In the genomic region with DNA sequence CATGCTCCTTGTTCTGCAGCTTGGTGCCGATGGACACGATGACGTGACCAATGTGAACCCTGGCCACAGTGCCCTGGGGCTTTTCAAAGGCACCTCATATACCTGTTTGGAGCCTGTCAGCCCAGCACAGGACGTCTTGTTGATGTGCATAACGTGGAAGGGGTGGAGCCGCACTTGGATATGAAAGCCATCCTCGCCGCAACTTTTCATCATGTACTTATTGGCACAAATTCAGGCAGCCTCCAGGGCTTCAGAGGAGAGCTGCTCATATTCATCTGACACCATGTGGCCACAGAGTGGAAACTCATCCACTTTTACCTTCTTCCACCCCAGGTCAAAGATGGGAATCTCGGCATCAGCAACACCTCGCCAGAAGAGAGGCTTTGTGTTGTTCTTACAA, we compare ENCODE assay signal across 22 cellular contexts. TPM values are rescaled to one million over a fixed set of nuclear protein-coding genes. Genes with fewer than 3 reads are reported as not detected.
A peak's percentile ranks its signal among the peaks of the same experiment; 100 is the strongest.
DNase-seq lines count a peak whose midpoint lies in the region; ATAC-seq, FAIRE-seq and TF ChIP-seq lines count a peak whose summit lies in the region.
"Had no signal": no experiment of that assay in that cellular context is flagged by ENCODE, and none has a peak within 500 bp of the region (broad histone marks: within the 10 kb centered on the region; RNA-seq: fewer than 3 reads in every experiment).

No MANE protein-coding gene starts in this region.

- H3K79me2 ChIP-seq in GM12878 (ENCODE audit: control insufficient read depth, insufficient read depth, low read length): no peaks in the 10 kb centered on the region

- H3K4me2 ChIP-seq in GM12878 (ENCODE audit: control insufficient read depth, insufficient read depth): no peak overlapping the region

- no peaks in the 10 kb centered on the region for H3K36me3 Mint-ChIP-seq in type B pancreatic cell

- no peak for FAIRE-seq in GM12878 (lab: Jason Lieb, UNC)
- FAIRE-seq: small intestine had no signal

- intact Hi-C loops in GM12878 (cut with micrococcal nuclease; ENCODE audit: unreplicated experiment): no loop called here
- intact Hi-C loops in gastrocnemius medialis (cut with DNase I; ENCODE audit: low total_unique reads): no loop called here

- H3K27ac ChIP-seq in GM12878 (ENCODE audit: control insufficient read depth, insufficient read depth) (no peak overlapping the region), right atrium auricular region (peak overlapping the region; percentile 87 to 91), gastrocnemius medialis (peak overlapping the region; percentile 94 to 96 (median 95))
- H3K27ac ChIP-seq: VCaP had no signal

- SMC1A ChIA-PET in GM12878 (lab: Charles Lee; ENCODE audit: uncharacterized antibody, unreplicated experiment): interaction anchor here (1.5 to 5.0 kb wide), 5 partner anchors 9 to 44 kb away, joined by 6 to 87 read pairs (median 27); no protein-coding TSS in a partner anchor

- RAD21 ChIA-PET in GM12878 (lab: Charles Lee; ENCODE audit: unreplicated experiment): interaction anchor here (0.6 to 5.1 kb wide), 6 partner anchors 10 to 74 kb away, joined by 3 to 53 read pairs (median 16); no protein-coding TSS in a partner anchor

- no peak for TF ChIP-seq POLR2A in GM12878 (IDR thresholded peaks at IDR 0.05; ENCODE audit: low read depth, low read length)
- TF ChIP-seq POLR2A in gastrocnemius medialis (IDR thresholded peaks at IDR 0.05): no peak

- H3K4me1 ChIP-seq in GM12878 (ENCODE audit: control insufficient read depth, insufficient read depth, low read length): peaks cover 34% of the 10 kb centered on the region
- H3K4me1 ChIP-seq in right atrium auricular region: peaks cover 0 to 57% of the 10 kb centered on the region in 2 donors
- peaks cover 64 to 69% of the 10 kb centered on the region in 2 donors for H3K4me1 ChIP-seq in gastrocnemius medialis

- POLR2A ChIA-PET in GM12878 (lab: Charles Lee): interaction anchor here (1.0 to 2.9 kb wide), 5 partner anchors 8 to 56 kb away, joined by 3 to 41 read pairs (median 5); no protein-coding TSS in a partner anchor

- H3K27me3 ChIP-seq in GM12878 (replicated peaks in 1 of 2; ENCODE audit: control insufficient read depth in 2 of 2, insufficient read depth in 2 of 2, low read length in 1 of 2): no peaks in the 10 kb centered on the region
- no peaks in the 10 kb centered on the region for H3K27me3 ChIP-seq in right atrium auricular region
- no peaks in the 10 kb centered on the region for H3K27me3 ChIP-seq in gastrocnemius medialis

- 0 out of 2 replicates have a peak, but pooled peaks have one; percentile 22 for TF ChIP-seq RAD21 in GM12878 (IDR thresholded peaks at IDR 0.05; ENCODE audit: insufficient read depth, low read depth, low read length)

- no peaks in the 10 kb centered on the region for H3K9me3 Mint-ChIP-seq in type B pancreatic cell
- H3K9me3 Mint-ChIP-seq: naive thymus-derived CD8-positive, alpha-beta T cell had no signal

- 93% methylated on average over 10 of the region's 10 CpGs for WGBS in GM12878 (ENCODE audit: insufficient coverage, insufficient replicate concordance, low lambda C conversion rate, missing lambda C conversion rate)

- peaks cover 24% of the 10 kb centered on the region for H3K4me1 Mint-ChIP-seq in type B pancreatic cell (ENCODE audit: unreplicated experiment)

- H3K36me3 ChIP-seq in GM12878 (ENCODE audit: control insufficient read depth in 2 of 2, insufficient read depth in 2 of 2, low read length in 1 of 2) (no peaks in the 10 kb centered on the region), right atrium auricular region (peaks cover 24% of the 10 kb centered on the region), gastrocnemius medialis (no peaks in the 10 kb centered on the region)

- H4K20me1 ChIP-seq in GM12878 (ENCODE audit: control insufficient read depth, insufficient read depth): no peaks in the 10 kb centered on the region

- H3K9ac ChIP-seq in GM12878 (ENCODE audit: control insufficient read depth, insufficient read depth, low read length): no peak overlapping the region

- ATAC-seq in GM12878 (no peak), gastrocnemius medialis (no peak), HG03378 (IDR thresholded peaks at IDR 0.05; ENCODE audit: unreplicated experiment) (no peak)
- ATAC-seq: naive thymus-derived CD8-positive, alpha-beta T cell had no signal

- DNase-seq in GM12878 (ENCODE audit: low read depth, low spot score) (no peak), right atrium auricular region (ENCODE audit: low spot score) (no peak), gastrocnemius medialis (peak in 1 of 2 donors; percentile 73), NOMO-1 treated with DMSO at 0.1 percent for 48 hours (lab: John Stamatoyannopoulos, UW; ENCODE audit: unreplicated experiment) (no peak), type B pancreatic cell (ENCODE audit: extremely low spot score, unreplicated experiment) (no peak)
- DNase-seq: activated CD4-positive, alpha-beta T cell treated with anti-CD3 and anti-CD28 coated beads, Interleukin-2, amount 50 U/mL, for 4 hours; activated gamma-delta T cell; head of caudate nucleus; naive thymus-derived CD8-positive, alpha-beta T cell; NCI-H1092 treated with DMSO at 0.1 percent for 48 hours; NCI-H2081; NCI-H510A treated with DMSO at 0.1 percent for 48 hours; posterior cingulate gyrus; SHP77 treated with DMSO at 0.1 percent for 48 hours; small intestine; stimulated activated CD4-positive, alpha-beta T cell treated with anti-CD3 and anti-CD28 coated beads, Interleukin-4, amount 100 ng/mL, for 1 hour; substantia nigra; T-helper 1 cell had no signal

- H3K4me3 Mint-ChIP-seq in type B pancreatic cell: no peak overlapping the region
- H3K4me3 Mint-ChIP-seq: naive thymus-derived CD8-positive, alpha-beta T cell had no signal

- H3K4me3 ChIP-seq in GM12878 (no peak overlapping the region), right atrium auricular region (no peak overlapping the region), gastrocnemius medialis (no peak overlapping the region)

- no peak overlapping the region for H3K27ac Mint-ChIP-seq in type B pancreatic cell
- H3K27ac Mint-ChIP-seq: naive thymus-derived CD8-positive, alpha-beta T cell had no signal

- no peak for TF ChIP-seq EP300 in GM12878 (IDR thresholded peaks at IDR 0.05; ENCODE audit: borderline replicate concordance in 1 of 2, control insufficient read depth in 1 of 2, low read depth in 2 of 2, low read length in 2 of 2)

- TF ChIP-seq CTCF in GM12873 (IDR thresholded peaks at IDR 0.05; ENCODE audit: insufficient read depth, low read depth, low read length, missing control alignments) (peak; percentile 6), GM12878 (IDR thresholded peaks at IDR 0.05 in 2 of 3, conservative IDR thresholded peaks at IDR 0.05 in 1 of 3; ENCODE audit: control insufficient read depth in 2 of 3, extremely low read depth in 1 of 3, insufficient read depth in 1 of 3, low read depth in 3 of 3, low read length in 3 of 3) (peak in 1 of 3 experiments; percentile 14; a peak in 1 of 6 replicates), right atrium auricular region (IDR thresholded peaks at IDR 0.05) (peak in 1 of 2 donors; percentile 31), gastrocnemius medialis (IDR thresholded peaks at IDR 0.05 in 4 of 5, conservative IDR thresholded peaks at IDR 0.05 in 1 of 5) (peak in 1 of 5 experiments; percentile 31), type B pancreatic cell (conservative IDR thresholded peaks at IDR 0.05) (no peak)

- BruUV-seq in GM12878 (replicated peaks; lab: Mats Ljungman, UMichigan): no TSS peak

- CTCF ChIA-PET in GM12878 (lab: Yijun Ruan, JAX): interaction anchor here (1.8 to 3.6 kb wide), 6 partner anchors 8 to 85 kb away, joined by 6 to 43 read pairs (median 12); no protein-coding TSS in a partner anchor

- in situ Hi-C loops in GM12878 (cut with MboI) (no loop called here), gastrocnemius medialis (cut with MboI; ENCODE audit: low sequenced_read_pairs in 4 of 4) (no loop called here)

- no peak overlapping the region for H2AFZ ChIP-seq in GM12878 (ENCODE audit: control insufficient read depth, low read depth, low read length)

- H3K27me3 Mint-ChIP-seq in type B pancreatic cell: no peaks in the 10 kb centered on the region

- H3K9me3 ChIP-seq in GM12878 (replicated peaks; ENCODE audit: control insufficient read depth, insufficient read depth, low read length) (no peaks in the 10 kb centered on the region), right atrium auricular region (no peaks in the 10 kb centered on the region), gastrocnemius medialis (no peaks in the 10 kb centered on the region)

RNA-seq across cellular contexts. Expression of gene POPDC2, which starts 24.7 kb away (rescaled TPM):
- total RNA-seq in GM12878 (2013; cell fraction: nucleolus; rRNA removed): 18.9 and 20.7 TPM in 2 replicates
- total RNA-seq in GM12878 (2014; rRNA removed) (3.4 and 3.9 TPM in 2 replicates), GM12878 (2014; rRNA removed; fragmentation: Illumina TruSeq; extraction: Trizol) (2.7 and 7.5 TPM in 2 replicates), GM12878 (2021) (3.5 and 3.9 TPM in 2 replicates), right atrium auricular region (100 to 1,000 TPM; 679 to 853 TPM), gastrocnemius medialis (10 to 100 TPM in 3 of 4 donors, 1 to 10 TPM in 1; 7.8 to 38.9 (median 30.3) TPM), type B pancreatic cell (ENCODE audit: low replicate concordance) (1.4 and 2.6 TPM in 2 replicates)
- 2.5 TPM for polyA plus RNA-seq in GM12878 (2011; ENCODE audit: low read depth)
- polyA plus RNA-seq in GM12878 (2011; rRNA removed) (8.6 and 12.7 TPM in 2 replicates), GM12878 (2014; fragmentation: Illumina TruSeq; extraction: Trizol) (2.6 and 3.6 TPM in 2 replicates), GM12878 (2014; fragmentation: Nextera tagmentation; extraction: Ambion mirVana) (1 to 10 TPM; 3.5 to 5.3 TPM), GM12878 (2014; rRNA removed) (3.8 and 6.1 TPM in 2 replicates), GM12878 (2016; fragmentation: Nextera tagmentation; extraction: Ambion mirVana) (1 to 10 TPM; 1.8 to 4.0 TPM)
- 9.5 and 9.8 TPM in 2 replicates for polyA plus RNA-seq in GM12878 (2011; cell fraction: cytosol; rRNA removed)
- polyA plus RNA-seq in GM12878 (2011; cell fraction: nucleus; rRNA removed): 41.3 and 48.9 TPM in 2 replicates
- polyA plus RNA-seq in GM12878 (2012): 3.0 and 4.2 TPM in 2 replicates
- polyA minus RNA-seq in GM12878 (2011; rRNA and poly(A)+ RNA removed): 12.9 and 16.1 TPM in 2 replicates
- polyA minus RNA-seq in GM12878 (2011; cell fraction: cytosol; rRNA and poly(A)+ RNA removed): 0.83 and 0.94 TPM in 2 replicates
- polyA minus RNA-seq in GM12878 (2011; cell fraction: nucleus; rRNA and poly(A)+ RNA removed): 10.8 and 19.9 TPM in 2 replicates

RNA-seq across cellular contexts. Expression of gene PLA1A, which starts 38.0 kb away (rescaled TPM):
- total RNA-seq in GM12878 (2013; cell fraction: nucleolus; rRNA removed): 43.4 and 53.6 TPM in 2 replicates
- total RNA-seq in GM12878 (2014; rRNA removed): 5.9 and 6.5 TPM in 2 replicates
- total RNA-seq in GM12878 (2014; rRNA removed; fragmentation: Illumina TruSeq; extraction: Trizol): 4.7 TPM in 2 replicates
- 3.8 and 4.4 TPM in 2 replicates for total RNA-seq in GM12878 (2021)
- polyA plus RNA-seq in GM12878 (2011; ENCODE audit: low read depth): 7.9 TPM
- polyA plus RNA-seq in GM12878 (2011; rRNA removed): 106 TPM in 2 replicates
- polyA plus RNA-seq in GM12878 (2011; cell fraction: cytosol; rRNA removed): 92.1 and 100 TPM in 2 replicates
- polyA plus RNA-seq in GM12878 (2011; cell fraction: nucleus; rRNA removed): 48.6 and 73.6 TPM in 2 replicates
- polyA plus RNA-seq in GM12878 (2012): 8.0 and 10.1 TPM in 2 replicates
- polyA plus RNA-seq in GM12878 (2014; fragmentation: Illumina TruSeq; extraction: Trizol): 4.9 and 6.7 TPM in 2 replicates
- 1 to 10 TPM; 2.9 to 3.5 TPM for polyA plus RNA-seq in GM12878 (2014; fragmentation: Nextera tagmentation; extraction: Ambion mirVana)
- polyA plus RNA-seq in GM12878 (2014; rRNA removed): 3.1 and 3.9 TPM in 2 replicates
- 1 to 10 TPM; 5.3 to 7.2 TPM for polyA plus RNA-seq in GM12878 (2016; fragmentation: Nextera tagmentation; extraction: Ambion mirVana)
- 103 and 152 TPM in 2 replicates for polyA minus RNA-seq in GM12878 (2011; rRNA and poly(A)+ RNA removed)
- 28.3 and 32.7 TPM in 2 replicates for polyA minus RNA-seq in GM12878 (2011; cell fraction: cytosol; rRNA and poly(A)+ RNA removed)
- polyA minus RNA-seq in GM12878 (2011; cell fraction: nucleus; rRNA and poly(A)+ RNA removed): 68.2 and 98.7 TPM in 2 replicates
- total RNA-seq in right atrium auricular region: 10 to 100 TPM in 1 of 2 donors, 1 to 10 TPM in 1; 6.7 to 11.6 TPM
- total RNA-seq in gastrocnemius medialis: 1 to 10 TPM in 3 of 4 donors, under 1 TPM in 1; 0.97 to 9.6 (median 3.2) TPM
- total RNA-seq in type B pancreatic cell (ENCODE audit: low replicate concordance): 0.64 and 1.6 TPM in 2 replicates
- total RNA-seq: HT1080; naive thymus-derived CD8-positive, alpha-beta T cell had no signal
- polyA plus RNA-seq: naive thymus-derived CD8-positive, alpha-beta T cell had no signal

RNA-seq across cellular contexts. Expression of gene COX17, which starts 41.5 kb away (rescaled TPM):
- total RNA-seq in GM12878 (2013; cell fraction: nucleolus; rRNA removed): 60.0 and 72.5 TPM in 2 replicates
- total RNA-seq in GM12878 (2014; rRNA removed) (150 and 153 TPM in 2 replicates), GM12878 (2014; rRNA removed; fragmentation: Illumina TruSeq; extraction: Trizol) (191 and 199 TPM in 2 replicates), GM12878 (2021) (111 and 113 TPM in 2 replicates), right atrium auricular region (10 to 100 TPM; 75.8 to 93.9 TPM), gastrocnemius medialis (100 to 1,000 TPM in 1 of 4 donors, 10 to 100 TPM in 3; 63.4 to 146 (median 87.5) TPM), type B pancreatic cell (ENCODE audit: low replicate concordance) (28.3 and 32.0 TPM in 2 replicates)
- polyA plus RNA-seq in GM12878 (2011; ENCODE audit: low read depth): 48.3 TPM
- polyA plus RNA-seq in GM12878 (2011; rRNA removed) (112 and 123 TPM in 2 replicates), GM12878 (2014; fragmentation: Illumina TruSeq; extraction: Trizol) (53.8 and 115 TPM in 2 replicates), GM12878 (2014; fragmentation: Nextera tagmentation; extraction: Ambion mirVana) (100 to 1,000 TPM; 615 to 717 TPM), GM12878 (2014; rRNA removed) (288 and 295 TPM in 2 replicates), GM12878 (2016; fragmentation: Nextera tagmentation; extraction: Ambion mirVana) (100 to 1,000 TPM; 370 to 376 TPM)
- polyA plus RNA-seq in GM12878 (2011; cell fraction: cytosol; rRNA removed): 77.3 and 110 TPM in 2 replicates
- 69.0 and 81.2 TPM in 2 replicates for polyA plus RNA-seq in GM12878 (2011; cell fraction: nucleus; rRNA removed)
- polyA plus RNA-seq in GM12878 (2012): 164 and 185 TPM in 2 replicates
- polyA minus RNA-seq in GM12878 (2011; rRNA and poly(A)+ RNA removed): 37.5 and 48.8 TPM in 2 replicates
- 24.5 and 25.1 TPM in 2 replicates for polyA minus RNA-seq in GM12878 (2011; cell fraction: cytosol; rRNA and poly(A)+ RNA removed)
- polyA minus RNA-seq in GM12878 (2011; cell fraction: nucleus; rRNA and poly(A)+ RNA removed): 66.6 and 89.7 TPM in 2 replicates

RNA-seq across cellular contexts. Expression of gene ADPRH, which starts 56.4 kb away (rescaled TPM):
- 31.0 and 32.4 TPM in 2 replicates for total RNA-seq in GM12878 (2013; cell fraction: nucleolus; rRNA removed)
- total RNA-seq in GM12878 (2014; rRNA removed): 15.4 and 17.2 TPM in 2 replicates
- total RNA-seq in GM12878 (2014; rRNA removed; fragmentation: Illumina TruSeq; extraction: Trizol): 12.2 and 13.2 TPM in 2 replicates
- total RNA-seq in GM12878 (2021): 24.9 and 26.0 TPM in 2 replicates
- 11.1 TPM for polyA plus RNA-seq in GM12878 (2011; ENCODE audit: low read depth)
- polyA plus RNA-seq in GM12878 (2011; rRNA removed): 32.6 and 33.1 TPM in 2 replicates
- polyA plus RNA-seq in GM12878 (2011; cell fraction: cytosol; rRNA removed): 23.1 and 27.0 TPM in 2 replicates
- polyA plus RNA-seq in GM12878 (2011; cell fraction: nucleus; rRNA removed): 18.0 and 19.9 TPM in 2 replicates
- polyA plus RNA-seq in GM12878 (2012): 13.2 and 20.2 TPM in 2 replicates
- 24.5 and 25.8 TPM in 2 replicates for polyA plus RNA-seq in GM12878 (2014; fragmentation: Illumina TruSeq; extraction: Trizol)
- polyA plus RNA-seq in GM12878 (2014; fragmentation: Nextera tagmentation; extraction: Ambion mirVana): 1 to 10 TPM; 2.3 to 3.7 TPM
- 16.5 and 19.1 TPM in 2 replicates for polyA plus RNA-seq in GM12878 (2014; rRNA removed)
- 10 to 100 TPM; 19.0 to 22.0 TPM for polyA plus RNA-seq in GM12878 (2016; fragmentation: Nextera tagmentation; extraction: Ambion mirVana)
- 31.7 and 36.9 TPM in 2 replicates for polyA minus RNA-seq in GM12878 (2011; rRNA and poly(A)+ RNA removed)
- 10.2 and 11.2 TPM in 2 replicates for polyA minus RNA-seq in GM12878 (2011; cell fraction: cytosol; rRNA and poly(A)+ RNA removed)
- 12.1 and 16.2 TPM in 2 replicates for polyA minus RNA-seq in GM12878 (2011; cell fraction: nucleus; rRNA and poly(A)+ RNA removed)
- 1 to 10 TPM; 7.5 to 9.7 TPM for total RNA-seq in right atrium auricular region
- 10 to 100 TPM in 2 of 4 donors, 1 to 10 TPM in 2; 8.2 to 15.3 (median 10.3) TPM for total RNA-seq in gastrocnemius medialis
- total RNA-seq in type B pancreatic cell (ENCODE audit: low replicate concordance): 2.9 and 3.3 TPM in 2 replicates
- total RNA-seq: HT1080 had no signal

Comparison
In these comparisons a context has a peak if more than half of its experiments do, and no peak if none do; other contexts are left out.
1. RNA of gene POPDC2, which starts 24.7 kb away (total RNA-seq): 679 to 853 TPM in right atrium auricular region; 7.8 to 38.9 TPM in gastrocnemius medialis, 2.7 to 20.7 TPM in GM12878 and 1.4 to 2.6 TPM in type B pancreatic cell; every median in the first group is over 10 times any median in the second.